Comparison of ENCODE assay signal across 21 cellular contexts in genomic region chr13:73733691-73734090, GRCh38.
"Had no signal": no experiment of that assay in that cellular context is flagged by ENCODE, and none has a peak within 500 bp of the region (broad histone marks: within the 10 kb centered on the region; RNA-seq: fewer than 3 reads in every experiment).

No MANE protein-coding gene starts in this region.

- ATAC-seq: esophagus mucosa; gastrocnemius medialis; lower lobe of right lung; naive thymus-derived CD8-positive, alpha-beta T cell; pancreas; right cardiac atrium; stimulated activated effector memory CD8-positive, alpha-beta T cell treated with anti-CD3 and anti-CD28 coated beads, Interleukin-12 subunit alpha, Interleukin-12 subunit beta, amount 100 ng/mL, for 72 hours; upper lobe of right lung had no signal

- H3K27me3 ChIP-seq: gastrocnemius medialis, pancreas, tibial artery, upper lobe of right lung, vagina had no signal

- H3K9me3 Mint-ChIP-seq: immature natural killer cell; naive thymus-derived CD8-positive, alpha-beta T cell; stimulated activated effector memory CD8-positive, alpha-beta T cell treated with anti-CD3 and anti-CD28 coated beads, Interleukin-12 subunit alpha, Interleukin-12 subunit beta, amount 100 ng/mL, for 72 hours; stimulated activated naive CD8-positive, alpha-beta T cell treated with anti-CD3 and anti-CD28 coated beads, Interleukin-15, Interleukin-2, amounts not matched to agents 100 ng/mL and 50 ng/mL, for 24 hours had no signal

- H3K27ac ChIP-seq: gastrocnemius medialis, left ventricle myocardium inferior, lower lobe of right lung, pancreas, tibial artery, upper lobe of right lung, vagina had no signal

- H3K4me1 ChIP-seq: gastrocnemius medialis, left ventricle myocardium inferior, lower lobe of right lung, pancreas, tibial artery, upper lobe of right lung, vagina had no signal

- H3K4me3 ChIP-seq: gastrocnemius medialis, left ventricle myocardium inferior, lower lobe of right lung, pancreas, tibial artery, upper lobe of right lung, vagina had no signal

- H3K9me3 ChIP-seq: gastrocnemius medialis, left ventricle myocardium inferior, lower lobe of right lung, pancreas, tibial artery, upper lobe of right lung, vagina had no signal

- DNase-seq: effector memory CD4-positive, alpha-beta T cell; gastrocnemius medialis; glutamatergic neuron; immature natural killer cell; left ventricle myocardium inferior; lower lobe of right lung; mesenchymal stem cell; midbrain; naive thymus-derived CD8-positive, alpha-beta T cell; occipital lobe; pancreas; right cardiac atrium; stimulated activated CD4-positive, alpha-beta T cell treated with anti-CD3 and anti-CD28 coated beads, Interleukin-4, amount 100 ng/mL, for 1 hour; stimulated activated CD8-positive, alpha-beta memory T cell treated with anti-CD3 and anti-CD28 coated beads, Interleukin-4, amount 100 ng/mL, for 48 hours; tibial artery; upper lobe of right lung had no signal

- H3K36me3 Mint-ChIP-seq: stimulated activated effector memory CD8-positive, alpha-beta T cell treated with anti-CD3 and anti-CD28 coated beads, Interleukin-12 subunit alpha, Interleukin-12 subunit beta, amount 100 ng/mL, for 72 hours had no signal

- H3K27ac Mint-ChIP-seq: progenitor cell of endocrine pancreas; stimulated activated effector memory CD8-positive, alpha-beta T cell treated with anti-CD3 and anti-CD28 coated beads, Interleukin-12 subunit alpha, Interleukin-12 subunit beta, amount 100 ng/mL, for 72 hours; stimulated activated naive CD8-positive, alpha-beta T cell treated with anti-CD3 and anti-CD28 coated beads, Interleukin-15, Interleukin-2, amounts not matched to agents 100 ng/mL and 50 ng/mL, for 24 hours had no signal

- H3K36me3 ChIP-seq: gastrocnemius medialis, left ventricle myocardium inferior, lower lobe of right lung, pancreas, upper lobe of right lung, vagina had no signal

- H3K4me3 Mint-ChIP-seq: immature natural killer cell; naive thymus-derived CD8-positive, alpha-beta T cell; stimulated activated effector memory CD8-positive, alpha-beta T cell treated with anti-CD3 and anti-CD28 coated beads, Interleukin-12 subunit alpha, Interleukin-12 subunit beta, amount 100 ng/mL, for 72 hours; stimulated activated naive CD8-positive, alpha-beta T cell treated with anti-CD3 and anti-CD28 coated beads, Interleukin-15, Interleukin-2, amounts not matched to agents 100 ng/mL and 50 ng/mL, for 24 hours had no signal

- H3K27me3 Mint-ChIP-seq: naive thymus-derived CD8-positive, alpha-beta T cell; progenitor cell of endocrine pancreas; stimulated activated naive CD8-positive, alpha-beta T cell treated with anti-CD3 and anti-CD28 coated beads, Interleukin-15, Interleukin-2, amounts not matched to agents 100 ng/mL and 50 ng/mL, for 24 hours had no signal
